9 cellular contexts compared by ENCODE assay signal in genomic region chr2:132668189-132668833, GRCh38. TPM values are rescaled to one million over a fixed set of nuclear protein-coding genes. Genes with fewer than 3 reads are reported as not detected.
A peak's percentile ranks its signal among the peaks of the same experiment; 100 is the strongest.
DNase-seq lines count a peak whose midpoint lies in the region; ATAC-seq, FAIRE-seq and TF ChIP-seq lines count a peak whose summit lies in the region.
"Had no signal": no experiment of that assay in that cellular context is flagged by ENCODE, and none has a peak within 500 bp of the region (broad histone marks: within the 10 kb centered on the region; RNA-seq: fewer than 3 reads in every experiment).

No MANE protein-coding gene starts in this region.

- in situ Hi-C loops in IMR-90 (cut with MboI; ENCODE audit: low sequenced_read_pairs) (loop anchor here (25.0 kb wide), 2 partner anchors 894 to 1169 kb away; partner anchors contain the start of gene NCKAP5), brain microvascular endothelial cell (cut with HindIII; ENCODE audit: low pct_ligation_motif_present, low sequenced_read_pairs) (no loop called here), HepG2 (cut with HindIII; ENCODE audit: extremely low pct_ligation_motif_present, low pct_unique_long_range_greater_than_20kb) (loop anchor here (25.0 kb wide), 1 partner anchor 494 kb away; no protein-coding TSS in a partner anchor)

- FAIRE-seq in HepG2 (lab: Jason Lieb, UNC): no peak

- peak overlapping the region in 9 of 11 experiments; percentile 20 to 94 (median 88); a peak in 14 of 22 replicates for H3K4me2 ChIP-seq in BLaER1 treated with 17β-estradiol and CSF1 and Interleukin-3, amounts not matched to agents 10 nM and 100 nM
- H3K4me2 ChIP-seq in IMR-90 (ENCODE audit: low read depth, low read length): peak overlapping the region; percentile 91
- H3K4me2 ChIP-seq in HepG2 (ENCODE audit: low read depth, low read length): no peak overlapping the region

- TF ChIP-seq POLR2A in IMR-90 (IDR thresholded peaks at IDR 0.05; ENCODE audit: low read depth, low read length) (no peak), HepG2 (IDR thresholded peaks at IDR 0.05; ENCODE audit: insufficient read depth in 1 of 2, low read depth in 2 of 2, low read length in 2 of 2) (no peak)

- peak overlapping the region; percentile 73 for H3K14ac ChIP-seq in IMR-90 (replicated peaks; ENCODE audit: low read depth, low read length)

- H2AFZ ChIP-seq in IMR-90 (replicated peaks; ENCODE audit: low read length, poor library complexity) (peak overlapping the region; percentile 78), HepG2 (ENCODE audit: low read length) (no peak overlapping the region)

- DNase-seq in IMR-90 (no peak), brain microvascular endothelial cell (peak; percentile 17), HepG2 (ENCODE audit: low spot score) (no peak), NAMALWA (ENCODE audit: low spot score) (no peak), T-helper 1 cell (no peak)
- DNase-seq in stimulated activated CD4-positive, alpha-beta T cell treated with anti-CD3 and anti-CD28 coated beads, Interleukin-4, amount 100 ng/mL, for 4 hours: no peak
- DNase-seq: activated CD8-positive, alpha-beta T cell treated with anti-CD3 and anti-CD28 coated beads for 36 hours had no signal

- H3K27ac ChIP-seq in BLaER1 treated with 17β-estradiol and CSF1 and Interleukin-3, amounts not matched to agents 10 nM and 100 nM: no peak overlapping the region
- H3K27ac ChIP-seq in IMR-90 (ENCODE audit: insufficient read depth, low read length) (no peak overlapping the region; the same call in 1 of the 2 replicates), brain microvascular endothelial cell (no peak overlapping the region), HepG2 (ENCODE audit: extremely low read length, insufficient read depth, low read length) (no peak overlapping the region)

- peak overlapping the region; percentile 12; the same call in 1 of the 3 replicates for H2BK15ac ChIP-seq in IMR-90 (ENCODE audit: low read depth, low read length)

- no peak overlapping the region for H4K5ac ChIP-seq in IMR-90 (ENCODE audit: low read depth, low read length)

- WGBS in IMR-90 (ENCODE audit: extremely low coverage in 2 of 2, insufficient read length in 1 of 2), 2 experiments: 16% methylated on average over 5 of the region's 25 CpGs; no CpG with 5 or more reads in 1 of the 2 experiments
- 25% methylated on average over 17 of the region's 25 CpGs for whole genome bisulfite sequencing in HepG2 (ENCODE audit: low lambda C conversion rate)

- peak overlapping the region; percentile 68 for H2AK9ac ChIP-seq in IMR-90 (replicated peaks; ENCODE audit: low read depth, low read length, poor library complexity)

- peaks cover 7 to 26% (median 21%) of the 10 kb centered on the region in 10 experiments; a peak in 17 of 20 replicates for H3K4me1 ChIP-seq in BLaER1 treated with 17β-estradiol and CSF1 and Interleukin-3, amounts not matched to agents 10 nM and 100 nM
- H3K4me1 ChIP-seq in IMR-90 (ENCODE audit: control insufficient read depth, insufficient read depth, low read length) (peaks cover 11% of the 10 kb centered on the region), HepG2 (ENCODE audit: insufficient read depth, low read length) (no peaks in the 10 kb centered on the region)

- H3K18ac ChIP-seq in IMR-90 (ENCODE audit: low read depth, low read length): no peak overlapping the region

- H3K79me1 ChIP-seq in IMR-90 (ENCODE audit: low read depth in 1 of 2, low read length in 2 of 2): peaks cover 20 to 44% of the 10 kb centered on the region in 2 experiments

- H3K4ac ChIP-seq in IMR-90 (ENCODE audit: low read depth, low read length): peak overlapping the region; percentile 86

- peak; percentile 30 for TF ChIP-seq CTCF in IMR-90 (conservative IDR thresholded peaks at IDR 0.05; ENCODE audit: low read depth, low read length)
- peak; percentile 73 for TF ChIP-seq CTCF in brain microvascular endothelial cell (IDR thresholded peaks at IDR 0.05; ENCODE audit: low read depth, low read length, missing control alignments)
- no peak for TF ChIP-seq CTCF in HepG2 (CRISPR knock-in tag; IDR thresholded peaks at IDR 0.05)

- no peak overlapping the region for H2BK5ac ChIP-seq in IMR-90 (ENCODE audit: low read depth, low read length, poor library complexity, severe bottlenecking)

- peak overlapping the region; percentile 12; the same call in 1 of the 2 replicates for H2BK20ac ChIP-seq in IMR-90 (ENCODE audit: low read depth, low read length)

- peaks cover 0 to 30% (median 11%) of the 10 kb centered on the region in 11 experiments; a peak in 14 of 22 replicates for H4K20me1 ChIP-seq in BLaER1 treated with 17β-estradiol and CSF1 and Interleukin-3, amounts not matched to agents 10 nM and 100 nM
- H4K20me1 ChIP-seq in IMR-90 (ENCODE audit: insufficient read depth, low read length): peaks cover 6% of the 10 kb centered on the region
- no peaks in the 10 kb centered on the region for H4K20me1 ChIP-seq in HepG2 (ENCODE audit: insufficient read depth, low read length)

- peak overlapping the region; percentile 62 for H2BK120ac ChIP-seq in IMR-90 (ENCODE audit: low read depth, low read length)

- BruUV-seq in IMR-90 (replicated peaks; lab: Mats Ljungman, UMichigan) (no TSS peak), HepG2 (replicated peaks; lab: Mats Ljungman, UMichigan) (no TSS peak)

- peak overlapping the region; percentile 86; the same call in 1 of the 2 replicates for H3K56ac ChIP-seq in IMR-90 (ENCODE audit: extremely low read depth, insufficient read depth, low read length)

- TF ChIP-seq EP300 in HepG2 (IDR thresholded peaks at IDR 0.05; ENCODE audit: low read depth in 2 of 2, low read length in 2 of 2) (no peak), HepG2 (CRISPR knock-in tag; IDR thresholded peaks at IDR 0.05; ENCODE audit: borderline replicate concordance) (no peak)

- peak overlapping the region; percentile 96 for H3K23ac ChIP-seq in IMR-90 (ENCODE audit: low read depth, low read length)

- no peaks in the 10 kb centered on the region for H3K79me2 ChIP-seq in HepG2 (ENCODE audit: insufficient read depth, low read length)

- POLR2A ChIA-PET in IMR-90 (lab: Charles Lee; ENCODE audit: unreplicated experiment): interaction anchor here (0.6 kb wide), 2 partner anchors 110 to 1176 kb away, joined by 4 to 5 read pairs; no protein-coding TSS in a partner anchor
- POLR2A ChIA-PET in HepG2 (lab: Yijun Ruan, JAX): no interaction called here

- H2AK5ac ChIP-seq in IMR-90 (ENCODE audit: low read depth, low read length): peak overlapping the region; percentile 75

- no peaks in the 10 kb centered on the region for H3K36me3 ChIP-seq in BLaER1 treated with 17β-estradiol and CSF1 and Interleukin-3, amounts not matched to agents 10 nM and 100 nM
- H3K36me3 ChIP-seq in IMR-90 (ENCODE audit: control insufficient read depth, insufficient read depth, low read length): no peaks in the 10 kb centered on the region; the same call in 1 of the 2 replicates
- H3K36me3 ChIP-seq in brain microvascular endothelial cell (replicated peaks): no peaks in the 10 kb centered on the region
- no peaks in the 10 kb centered on the region for H3K36me3 ChIP-seq in HepG2 (replicated peaks in 1 of 2; ENCODE audit: control insufficient read depth in 1 of 2, insufficient read depth in 2 of 2, low read length in 2 of 2)

- ATAC-seq in IMR-90 (ENCODE audit: low read depth) (peak; percentile 5; the same call in 1 of the 2 replicates), HepG2 (peak; percentile 70), HG02571 (IDR thresholded peaks at IDR 0.05; ENCODE audit: unreplicated experiment) (no peak)
- ATAC-seq: activated CD8-positive, alpha-beta T cell treated with anti-CD3 and anti-CD28 coated beads for 36 hours had no signal

- H3K9me3 ChIP-seq in BLaER1 treated with 17β-estradiol and CSF1 and Interleukin-3, amounts not matched to agents 10 nM and 100 nM (replicated peaks in 1 of 11): peaks cover 0 to 13% (median 8%) of the 10 kb centered on the region in 11 experiments; a peak in 13 of 22 replicates
- H3K9me3 ChIP-seq in IMR-90 (ENCODE audit: control insufficient read depth, insufficient read depth, low read length) (no peaks in the 10 kb centered on the region), HepG2 (ENCODE audit: low read length) (no peaks in the 10 kb centered on the region)

- H4K8ac ChIP-seq in IMR-90 (ENCODE audit: low read depth in 2 of 2, low read length in 2 of 2): peak overlapping the region; percentile 47 to 79; a peak in 1 of 4 replicates

- peak overlapping the region; percentile 81 for H4K91ac ChIP-seq in IMR-90 (ENCODE audit: insufficient read depth, low read depth, low read length)

- peak overlapping the region in 4 of 10 experiments; percentile 36 to 67 (median 62); a peak in 8 of 20 replicates for H3K4me3 ChIP-seq in BLaER1 treated with 17β-estradiol and CSF1 and Interleukin-3, amounts not matched to agents 10 nM and 100 nM
- H3K4me3 ChIP-seq in IMR-90 (ENCODE audit: insufficient read depth, low read depth, low read length): peak overlapping the region; percentile 69; the same call in 1 of the 2 replicates
- H3K4me3 ChIP-seq in brain microvascular endothelial cell (ENCODE audit: low read depth, low read length): peak overlapping the region; percentile 61
- H3K4me3 ChIP-seq in HepG2 (replicated peaks in 1 of 3; ENCODE audit: insufficient read depth in 1 of 3, low read depth in 2 of 3, low read length in 3 of 3): no peak overlapping the region

- TF ChIP-seq RAD21 in IMR-90 (IDR thresholded peaks at IDR 0.05; ENCODE audit: low read length): peak; percentile 19; the same call in 1 of the 2 replicates
- no peak for TF ChIP-seq RAD21 in HepG2 (CRISPR knock-in tag; IDR thresholded peaks at IDR 0.05)

- peaks cover 8% of the 10 kb centered on the region for H3K9me1 ChIP-seq in IMR-90 (ENCODE audit: insufficient read depth, low read length)

- H3K27me3 ChIP-seq in BLaER1 treated with 17β-estradiol and CSF1 and Interleukin-3, amounts not matched to agents 10 nM and 100 nM: peaks cover 46 to 76% (median 61%) of the 10 kb centered on the region in 11 experiments
- H3K27me3 ChIP-seq in IMR-90 (ENCODE audit: control insufficient read depth, insufficient read depth, low read length) (no peaks in the 10 kb centered on the region), brain microvascular endothelial cell (replicated peaks) (no peaks in the 10 kb centered on the region), HepG2 (ENCODE audit: control insufficient read depth in 1 of 2, insufficient read depth in 2 of 2, low read length in 2 of 2) (peaks cover 8 to 41% of the 10 kb centered on the region in 2 experiments; a peak in 4 of 5 replicates)

- CTCF ChIA-PET in IMR-90 (lab: Yijun Ruan, JAX): interaction anchor here (0.9 to 2.2 kb wide), 4 partner anchors 9 to 121 kb away, joined by 3 to 8 read pairs (median 4); no protein-coding TSS in a partner anchor
- CTCF ChIA-PET in HepG2 (lab: Yijun Ruan, JAX; ENCODE audit: low intra/inter-chr PET ratio, low total read pairs): no interaction called here

- dilution Hi-C loops in IMR-90 (cut with HindIII; ENCODE audit: low sequenced_read_pairs, unreplicated experiment): no loop called here

- H3K9ac ChIP-seq in BLaER1 treated with 17β-estradiol and CSF1 and Interleukin-3, amounts not matched to agents 10 nM and 100 nM: no peak overlapping the region
- H3K9ac ChIP-seq in IMR-90 (ENCODE audit: low read depth, low read length) (peak overlapping the region; percentile 47; the same call in 1 of the 2 replicates), HepG2 (ENCODE audit: insufficient read depth, low read depth, low read length) (no peak overlapping the region)

- intact Hi-C loops in IMR-90 (cut with micrococcal nuclease) (no loop called here), HepG2 (cut with micrococcal nuclease; ENCODE audit: unreplicated experiment) (no loop called here)

RNA-seq across cellular contexts. Expression of gene LYPD1, which starts 1.7 kb away (rescaled TPM):
- total RNA-seq in IMR-90 (2012; rRNA removed) (79.7 and 87.6 TPM in 2 replicates), HepG2 (2016; rRNA removed; fragmentation: Illumina TruSeq; extraction: Trizol) (not detected in 2 replicates)
- polyA plus RNA-seq in IMR-90 (2012; rRNA removed) (66.1 and 66.2 TPM in 2 replicates), HepG2 (2011; rRNA removed) (not detected in 2 replicates)
- polyA plus RNA-seq in IMR-90 (2012; cell fraction: cytosol; rRNA removed): 63.3 and 78.3 TPM in 2 replicates
- 22.6 and 25.5 TPM in 2 replicates for polyA plus RNA-seq in IMR-90 (2012; cell fraction: nucleus; rRNA removed; ENCODE audit: low replicate concordance)
- total RNA-seq in HepG2 (2016; cell fraction: cytosol; rRNA removed; fragmentation: Illumina TruSeq; extraction: Trizol; ENCODE audit: low read depth): not detected in 2 replicates
- total RNA-seq in HepG2 (2016; cell fraction: insoluble cytoplasmic fraction; rRNA removed; fragmentation: Illumina TruSeq; extraction: Trizol): not detected in 2 replicates
- total RNA-seq in HepG2 (2016; cell fraction: membrane; rRNA removed; fragmentation: Illumina TruSeq; extraction: Trizol): 0.10 TPM in 1 of 2 replicates, not detected in the other
- total RNA-seq in HepG2 (2016; cell fraction: nucleus; rRNA removed; fragmentation: Illumina TruSeq; extraction: Trizol): not detected in 2 replicates
- 0.03 TPM in 1 of 2 replicates, not detected in the other for polyA plus RNA-seq in HepG2 (2011; cell fraction: cytosol; rRNA removed)
- not detected in 2 replicates for polyA plus RNA-seq in HepG2 (2011; cell fraction: nucleus; rRNA removed)
- not detected in 2 replicates for polyA plus RNA-seq in HepG2 (2012)
- not detected in 2 replicates for polyA plus RNA-seq in HepG2 (2016; cell fraction: cytosol; fragmentation: Illumina TruSeq; extraction: Trizol; ENCODE audit: low read depth)
- not detected in 2 replicates for polyA plus RNA-seq in HepG2 (2016; cell fraction: insoluble cytoplasmic fraction; fragmentation: Illumina TruSeq; extraction: Trizol; ENCODE audit: low read depth)
- not detected in 2 replicates for polyA plus RNA-seq in HepG2 (2016; cell fraction: membrane; fragmentation: Illumina TruSeq; extraction: Trizol; ENCODE audit: low read depth)
- polyA plus RNA-seq in HepG2 (2016; cell fraction: nucleus; fragmentation: Illumina TruSeq; extraction: Trizol; ENCODE audit: insufficient read depth, low read depth): not detected in 2 replicates
- polyA minus RNA-seq in HepG2 (2011; rRNA and poly(A)+ RNA removed; ENCODE audit: low replicate concordance): 0.54 TPM in 1 of 2 replicates, not detected in the other
- polyA minus RNA-seq in HepG2 (2011; cell fraction: cytosol; rRNA and poly(A)+ RNA removed): not detected in 2 replicates
- not detected in 2 replicates for polyA minus RNA-seq in HepG2 (2011; cell fraction: nucleus; rRNA and poly(A)+ RNA removed)
- total RNA-seq: activated CD8-positive, alpha-beta T cell treated with anti-CD3 and anti-CD28 coated beads for 36 hours had no signal

Comparison
In these comparisons a context has a peak if more than half of its experiments do, and no peak if none do; other contexts are left out.
1. H3K4me3 ChIP-seq: peak in IMR-90 (single experiment) and brain microvascular endothelial cell (single experiment); none in HepG2 (0 of 3).
2. RNA of gene LYPD1, which starts 1.7 kb away (total RNA-seq): 79.7 to 87.6 TPM in IMR-90; 0.10 TPM in HepG2; every median in the first group is over 10 times any median in the second.